In the genomic region with DNA sequence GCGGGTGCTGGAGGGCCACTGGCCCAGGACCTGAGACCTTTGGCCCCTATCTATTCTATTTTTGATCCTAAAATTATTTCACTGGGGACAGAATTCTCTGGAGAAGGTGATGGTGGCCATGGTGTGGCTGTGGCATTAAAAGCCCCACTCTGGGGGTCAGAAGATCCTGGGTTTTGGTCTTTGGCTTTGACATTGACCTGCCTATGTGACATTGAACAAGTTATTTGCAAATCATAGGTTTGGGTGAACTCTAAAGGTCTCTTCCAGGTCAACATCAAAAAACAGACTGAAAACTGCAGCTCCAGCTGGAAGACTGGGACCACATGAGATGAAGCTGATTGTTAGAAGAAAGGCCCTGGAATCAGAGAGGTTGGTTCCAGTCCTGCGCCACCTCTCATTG, we compare ENCODE assay signal across 26 cellular contexts. TPM values are rescaled to one million over a fixed set of nuclear protein-coding genes. Genes with fewer than 3 reads are reported as not detected.
"Had no signal": no experiment of that assay in that cellular context is flagged by ENCODE, and none has a peak within 500 bp of the region (broad histone marks: within the 10 kb centered on the region; RNA-seq: fewer than 3 reads in every experiment).

No MANE protein-coding gene starts in this region.

- H3K27me3 ChIP-seq: hepatocyte, vagina had no signal

- H3K4me1 ChIP-seq: psoas muscle had no signal

- H3K27ac Mint-ChIP-seq: endodermal cell; naive thymus-derived CD4-positive, alpha-beta T cell; stimulated activated memory B cell treated with anti-CD40 and anti-IgM and Interleukin-4, amounts not matched to agents 10 μg/mL and 1 μg/mL and 100 μg/mL, for 72 hours had no signal

- H3K36me3 Mint-ChIP-seq: stimulated activated memory B cell treated with anti-CD40 and anti-IgM and Interleukin-4, amounts not matched to agents 10 μg/mL and 1 μg/mL and 100 μg/mL, for 72 hours had no signal

- H3K36me3 ChIP-seq: gastroesophageal sphincter, heart left ventricle, left lung, neutrophil, spleen, thoracic aorta, tibial nerve, vagina had no signal

- H3K4me3 Mint-ChIP-seq: endodermal cell; naive thymus-derived CD4-positive, alpha-beta T cell; stimulated activated memory B cell treated with anti-CD40 and anti-IgM and Interleukin-4, amounts not matched to agents 10 μg/mL and 1 μg/mL and 100 μg/mL, for 72 hours had no signal

- H3K9me3 ChIP-seq: gastroesophageal sphincter, heart left ventricle, left lung, neutrophil, psoas muscle, spleen, thoracic aorta, tibial nerve, vagina had no signal

- H2AFZ ChIP-seq: hepatocyte had no signal

- H3K9me3 Mint-ChIP-seq: endodermal cell; stimulated activated memory B cell treated with anti-CD40 and anti-IgM and Interleukin-4, amounts not matched to agents 10 μg/mL and 1 μg/mL and 100 μg/mL, for 72 hours had no signal

- H3K4me3 ChIP-seq: dorsolateral prefrontal cortex, gastroesophageal sphincter, heart left ventricle, hepatocyte, left lung, psoas muscle, skin epidermis, spleen, thoracic aorta, tibial nerve, vagina had no signal

- H3K27ac ChIP-seq: dorsolateral prefrontal cortex, epithelial cell of prostate, gastroesophageal sphincter, heart left ventricle, hepatocyte, left lung, neutrophil, psoas muscle, skin epidermis, spleen, thoracic aorta, tibial nerve, vagina had no signal

- H3K4me2 ChIP-seq: hepatocyte had no signal

- DNase-seq: cerebellar nuclear complex; dorsolateral prefrontal cortex; effector CD4-positive, alpha-beta T cell; endodermal cell; foreskin fibroblast; heart left ventricle; left cardiac atrium; left lung; mesenchymal stem cell; midbrain; naive thymus-derived CD4-positive, alpha-beta T cell; psoas muscle; right cardiac atrium; spleen; stimulated activated CD4-positive, alpha-beta T cell treated with anti-CD3 and anti-CD28 coated beads, Interleukin-4, amount 100 ng/mL, for 4 hours; stimulated activated naive CD8-positive, alpha-beta T cell treated with anti-CD3 and anti-CD28 coated beads, Interleukin-15, Interleukin-2, amounts not matched to agents 100 U/mL and 50 U/mL, for 24 hours had no signal

RNA-seq across cellular contexts. Expression of a gene that starts 2.3 kb away (rescaled TPM):
- total RNA-seq: lung microvascular endothelial cell, right cardiac atrium had no signal
- polyA plus RNA-seq: naive thymus-derived CD4-positive, alpha-beta T cell had no signal
